Comparison of ENCODE assay signal across 1 cellular context in the genomic region with DNA sequence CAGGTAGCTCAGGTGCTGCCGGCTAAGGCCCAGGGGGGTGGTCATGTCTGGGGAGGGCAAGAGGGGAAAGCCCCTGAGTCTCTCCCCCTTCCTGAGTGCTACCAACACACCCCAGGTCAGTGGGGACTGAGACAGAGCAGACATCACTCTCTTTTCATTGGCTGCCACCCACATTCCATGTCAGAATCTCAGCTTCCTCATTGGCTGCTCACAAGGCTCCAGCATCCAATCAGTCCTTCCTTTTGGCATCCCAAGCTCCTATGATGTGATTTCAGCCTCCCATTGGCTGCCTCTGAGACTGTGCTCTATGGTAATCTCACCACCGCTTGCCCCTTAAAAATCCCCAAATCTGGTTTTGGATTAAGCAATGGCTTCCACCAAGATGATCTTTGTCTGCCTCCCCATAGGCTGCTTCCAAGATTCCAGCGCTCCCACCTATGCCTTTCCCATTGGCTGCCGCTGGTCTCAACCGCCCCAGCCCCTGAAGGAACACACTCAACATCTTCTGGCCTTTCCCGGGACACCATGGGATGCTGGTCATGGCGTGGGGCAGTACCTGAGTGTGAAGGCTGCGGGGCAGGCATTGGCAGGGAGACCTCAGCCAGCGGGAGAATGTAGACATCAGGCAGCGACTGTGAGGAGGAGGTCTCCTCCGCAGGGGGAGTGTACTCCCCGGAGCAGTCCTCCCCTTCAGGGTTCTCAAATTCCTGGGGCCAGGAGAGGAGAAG.
A peak's percentile ranks its signal among the peaks of the same experiment; 100 is the strongest.
TF ChIP-seq lines count a peak whose summit lies in the region.

No MANE protein-coding gene starts in this region.

TF ChIP-seq in H1, 55 proteins besides CTCF, POLR2A, EP300 and RAD21:
- TF ChIP-seq BRCA1 (IDR thresholded peaks at IDR 0.05; ENCODE audit: low read depth, low read length) (no peak), NRF1 (IDR thresholded peaks at IDR 0.05; ENCODE audit: low read depth, low read length) (no peak), KDM4A (IDR thresholded peaks at IDR 0.05; ENCODE audit: low read depth, low read length, severe bottlenecking) (no peak), FOSL1 (IDR thresholded peaks at IDR 0.05; ENCODE audit: insufficient read depth, low read depth, low read length) (no peak), CBX5 (IDR thresholded peaks at IDR 0.05; ENCODE audit: low read depth, low read length) (no peak), SP4 (IDR thresholded peaks at IDR 0.05; ENCODE audit: low read length) (no peak), CHD2 (IDR thresholded peaks at IDR 0.05; ENCODE audit: low read length) (peak; percentile 61; the same call in 1 of the 2 replicates), TEAD4 (IDR thresholded peaks at IDR 0.05; ENCODE audit: low read depth, low read length) (peak; percentile 66), SP1 (IDR thresholded peaks at IDR 0.05; ENCODE audit: low read depth, low read length) (peak; percentile 94), CHD1 (IDR thresholded peaks at IDR 0.05; ENCODE audit: low read depth, low read length) (no peak), KDM1A (IDR thresholded peaks at IDR 0.05; ENCODE audit: borderline replicate concordance, low read length) (no peak)
- TF ChIP-seq, protein P1, sequence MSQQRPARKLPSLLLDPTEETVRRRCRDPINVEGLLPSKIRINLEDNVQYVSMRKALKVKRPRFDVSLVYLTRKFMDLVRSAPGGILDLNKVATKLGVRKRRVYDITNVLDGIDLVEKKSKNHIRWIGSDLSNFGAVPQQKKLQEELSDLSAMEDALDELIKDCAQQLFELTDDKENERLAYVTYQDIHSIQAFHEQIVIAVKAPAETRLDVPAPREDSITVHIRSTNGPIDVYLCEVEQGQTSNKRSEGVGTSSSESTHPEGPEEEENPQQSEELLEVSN (IDR thresholded peaks at IDR 0.05) = no peak
- TF ChIP-seq, protein P2, sequence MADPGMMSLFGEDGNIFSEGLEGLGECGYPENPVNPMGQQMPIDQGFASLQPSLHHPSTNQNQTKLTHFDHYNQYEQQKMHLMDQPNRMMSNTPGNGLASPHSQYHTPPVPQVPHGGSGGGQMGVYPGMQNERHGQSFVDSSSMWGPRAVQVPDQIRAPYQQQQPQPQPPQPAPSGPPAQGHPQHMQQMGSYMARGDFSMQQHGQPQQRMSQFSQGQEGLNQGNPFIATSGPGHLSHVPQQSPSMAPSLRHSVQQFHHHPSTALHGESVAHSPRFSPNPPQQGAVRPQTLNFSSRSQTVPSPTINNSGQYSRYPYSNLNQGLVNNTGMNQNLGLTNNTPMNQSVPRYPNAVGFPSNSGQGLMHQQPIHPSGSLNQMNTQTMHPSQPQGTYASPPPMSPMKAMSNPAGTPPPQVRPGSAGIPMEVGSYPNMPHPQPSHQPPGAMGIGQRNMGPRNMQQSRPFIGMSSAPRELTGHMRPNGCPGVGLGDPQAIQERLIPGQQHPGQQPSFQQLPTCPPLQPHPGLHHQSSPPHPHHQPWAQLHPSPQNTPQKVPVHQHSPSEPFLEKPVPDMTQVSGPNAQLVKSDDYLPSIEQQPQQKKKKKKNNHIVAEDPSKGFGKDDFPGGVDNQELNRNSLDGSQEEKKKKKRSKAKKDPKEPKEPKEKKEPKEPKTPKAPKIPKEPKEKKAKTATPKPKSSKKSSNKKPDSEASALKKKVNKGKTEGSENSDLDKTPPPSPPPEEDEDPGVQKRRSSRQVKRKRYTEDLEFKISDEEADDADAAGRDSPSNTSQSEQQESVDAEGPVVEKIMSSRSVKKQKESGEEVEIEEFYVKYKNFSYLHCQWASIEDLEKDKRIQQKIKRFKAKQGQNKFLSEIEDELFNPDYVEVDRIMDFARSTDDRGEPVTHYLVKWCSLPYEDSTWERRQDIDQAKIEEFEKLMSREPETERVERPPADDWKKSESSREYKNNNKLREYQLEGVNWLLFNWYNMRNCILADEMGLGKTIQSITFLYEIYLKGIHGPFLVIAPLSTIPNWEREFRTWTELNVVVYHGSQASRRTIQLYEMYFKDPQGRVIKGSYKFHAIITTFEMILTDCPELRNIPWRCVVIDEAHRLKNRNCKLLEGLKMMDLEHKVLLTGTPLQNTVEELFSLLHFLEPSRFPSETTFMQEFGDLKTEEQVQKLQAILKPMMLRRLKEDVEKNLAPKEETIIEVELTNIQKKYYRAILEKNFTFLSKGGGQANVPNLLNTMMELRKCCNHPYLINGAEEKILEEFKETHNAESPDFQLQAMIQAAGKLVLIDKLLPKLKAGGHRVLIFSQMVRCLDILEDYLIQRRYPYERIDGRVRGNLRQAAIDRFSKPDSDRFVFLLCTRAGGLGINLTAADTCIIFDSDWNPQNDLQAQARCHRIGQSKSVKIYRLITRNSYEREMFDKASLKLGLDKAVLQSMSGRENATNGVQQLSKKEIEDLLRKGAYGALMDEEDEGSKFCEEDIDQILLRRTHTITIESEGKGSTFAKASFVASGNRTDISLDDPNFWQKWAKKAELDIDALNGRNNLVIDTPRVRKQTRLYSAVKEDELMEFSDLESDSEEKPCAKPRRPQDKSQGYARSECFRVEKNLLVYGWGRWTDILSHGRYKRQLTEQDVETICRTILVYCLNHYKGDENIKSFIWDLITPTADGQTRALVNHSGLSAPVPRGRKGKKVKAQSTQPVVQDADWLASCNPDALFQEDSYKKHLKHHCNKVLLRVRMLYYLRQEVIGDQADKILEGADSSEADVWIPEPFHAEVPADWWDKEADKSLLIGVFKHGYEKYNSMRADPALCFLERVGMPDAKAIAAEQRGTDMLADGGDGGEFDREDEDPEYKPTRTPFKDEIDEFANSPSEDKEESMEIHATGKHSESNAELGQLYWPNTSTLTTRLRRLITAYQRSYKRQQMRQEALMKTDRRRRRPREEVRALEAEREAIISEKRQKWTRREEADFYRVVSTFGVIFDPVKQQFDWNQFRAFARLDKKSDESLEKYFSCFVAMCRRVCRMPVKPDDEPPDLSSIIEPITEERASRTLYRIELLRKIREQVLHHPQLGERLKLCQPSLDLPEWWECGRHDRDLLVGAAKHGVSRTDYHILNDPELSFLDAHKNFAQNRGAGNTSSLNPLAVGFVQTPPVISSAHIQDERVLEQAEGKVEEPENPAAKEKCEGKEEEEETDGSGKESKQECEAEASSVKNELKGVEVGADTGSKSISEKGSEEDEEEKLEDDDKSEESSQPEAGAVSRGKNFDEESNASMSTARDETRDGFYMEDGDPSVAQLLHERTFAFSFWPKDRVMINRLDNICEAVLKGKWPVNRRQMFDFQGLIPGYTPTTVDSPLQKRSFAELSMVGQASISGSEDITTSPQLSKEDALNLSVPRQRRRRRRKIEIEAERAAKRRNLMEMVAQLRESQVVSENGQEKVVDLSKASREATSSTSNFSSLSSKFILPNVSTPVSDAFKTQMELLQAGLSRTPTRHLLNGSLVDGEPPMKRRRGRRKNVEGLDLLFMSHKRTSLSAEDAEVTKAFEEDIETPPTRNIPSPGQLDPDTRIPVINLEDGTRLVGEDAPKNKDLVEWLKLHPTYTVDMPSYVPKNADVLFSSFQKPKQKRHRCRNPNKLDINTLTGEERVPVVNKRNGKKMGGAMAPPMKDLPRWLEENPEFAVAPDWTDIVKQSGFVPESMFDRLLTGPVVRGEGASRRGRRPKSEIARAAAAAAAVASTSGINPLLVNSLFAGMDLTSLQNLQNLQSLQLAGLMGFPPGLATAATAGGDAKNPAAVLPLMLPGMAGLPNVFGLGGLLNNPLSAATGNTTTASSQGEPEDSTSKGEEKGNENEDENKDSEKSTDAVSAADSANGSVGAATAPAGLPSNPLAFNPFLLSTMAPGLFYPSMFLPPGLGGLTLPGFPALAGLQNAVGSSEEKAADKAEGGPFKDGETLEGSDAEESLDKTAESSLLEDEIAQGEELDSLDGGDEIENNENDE (IDR thresholded peaks at IDR 0.05; ENCODE audit: insufficient replicate concordance, low read length) = no peak
